In the genomic region with DNA sequence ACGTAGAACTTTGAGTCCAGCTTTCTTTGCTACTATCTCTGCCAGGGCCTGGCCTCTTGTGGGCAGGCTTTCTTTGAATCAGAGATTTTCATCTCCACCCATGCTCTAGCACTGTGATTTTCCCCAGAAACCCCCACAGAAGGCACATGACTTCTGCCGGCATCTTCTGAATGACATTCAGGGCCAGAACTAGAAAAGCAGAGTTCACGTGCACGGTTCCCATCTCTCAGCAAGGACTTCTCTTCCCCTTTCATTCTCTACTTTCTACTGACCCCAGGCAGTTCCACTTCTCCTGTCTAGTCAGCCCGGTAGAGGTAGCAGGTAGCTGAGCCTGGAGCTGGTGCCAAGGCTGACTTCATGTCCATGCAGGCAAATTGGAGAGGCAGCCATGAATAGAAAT, we compare ENCODE assay signal across 11 cellular contexts. TPM values are rescaled to one million over a fixed set of nuclear protein-coding genes. Genes with fewer than 3 reads are reported as not detected.
A peak's percentile ranks its signal among the peaks of the same experiment; 100 is the strongest.
DNase-seq lines count a peak whose midpoint lies in the region; ATAC-seq and TF ChIP-seq lines count a peak whose summit lies in the region.
"Had no signal": no experiment of that assay in that cellular context is flagged by ENCODE, and none has a peak within 500 bp of the region (broad histone marks: within the 10 kb centered on the region; RNA-seq: fewer than 3 reads in every experiment).

No MANE protein-coding gene starts in this region.

- H3K27ac ChIP-seq in CD4-positive, CD25-positive, alpha-beta regulatory T cell (ENCODE audit: insufficient read depth, low read length, poor library complexity, severe bottlenecking), result no peak overlapping the region
- no peak overlapping the region for H3K27ac ChIP-seq in vagina
- H3K27ac ChIP-seq: SJCRH30 had no signal

- intact Hi-C loops in activated T-helper 1 cell treated with anti-CD3 and anti-CD28 coated beads, Interleukin-12 subunit alpha, Interleukin-12 subunit beta, Interleukin-2, Interleukin-4 antibody, amounts not matched to agents 30 ng/mL and 10 ng/mL and 1 ng/mL, durations not matched to agents 14 hours and 24 hours and 36 hours (cut with micrococcal nuclease), result no loop called here
- intact Hi-C loops in vagina (cut with DNase I), result no loop called here

- H3K27ac Mint-ChIP-seq in CD4-positive, CD25-positive, alpha-beta regulatory T cell, result peak overlapping the region; percentile 77 to 92 (median 87)
- peak overlapping the region; percentile 69 for H3K27ac Mint-ChIP-seq in activated T-helper 1 cell treated with anti-CD3 and anti-CD28 coated beads, Interleukin-12 subunit alpha, Interleukin-12 subunit beta, Interleukin-2, Interleukin-4 antibody, amounts not matched to agents 30 ng/mL and 10 ng/mL and 1 ng/mL, durations not matched to agents 14 hours and 24 hours and 36 hours

- H3K9me3 Mint-ChIP-seq in CD4-positive, CD25-positive, alpha-beta regulatory T cell, result no peaks in the 10 kb centered on the region
- H3K9me3 Mint-ChIP-seq in activated T-helper 1 cell treated with anti-CD3 and anti-CD28 coated beads, Interleukin-12 subunit alpha, Interleukin-12 subunit beta, Interleukin-2, Interleukin-4 antibody, amounts not matched to agents 30 ng/mL and 10 ng/mL and 1 ng/mL, durations not matched to agents 14 hours and 24 hours and 36 hours, result no peaks in the 10 kb centered on the region

- TF ChIP-seq CTCF in vagina (IDR thresholded peaks at IDR 0.05), result no peak

- peak overlapping the region; percentile 37 for H3K4me3 ChIP-seq in CD4-positive, CD25-positive, alpha-beta regulatory T cell (ENCODE audit: low read depth, low read length)
- no peak overlapping the region for H3K4me3 ChIP-seq in vagina
- H3K4me3 ChIP-seq: SJCRH30 had no signal

- H3K9me3 ChIP-seq in CD4-positive, CD25-positive, alpha-beta regulatory T cell (ENCODE audit: control insufficient read depth in 2 of 2, low read length in 2 of 2), result no peaks in the 10 kb centered on the region
- H3K9me3 ChIP-seq in vagina, result no peaks in the 10 kb centered on the region
- H3K9me3 ChIP-seq: SJCRH30 had no signal

- H3K4me1 ChIP-seq in CD4-positive, CD25-positive, alpha-beta regulatory T cell (ENCODE audit: control insufficient read depth, insufficient read depth, low read length, poor library complexity, severe bottlenecking), result peaks cover 18% of the 10 kb centered on the region
- no peaks in the 10 kb centered on the region for H3K4me1 ChIP-seq in vagina
- H3K4me1 ChIP-seq: SJCRH30 had no signal

- peak in 1 of 3 donors; percentile 41 for DNase-seq in CD4-positive, CD25-positive, alpha-beta regulatory T cell
- DNase-seq in activated T-helper 1 cell treated with anti-CD3 and anti-CD28 coated beads, Interleukin-12 subunit alpha, Interleukin-12 subunit beta, Interleukin-2, Interleukin-4 antibody, amounts not matched to agents 30 ng/mL and 10 ng/mL and 1 ng/mL, durations not matched to agents 14 hours and 24 hours and 36 hours (ENCODE audit: low spot score), result no peak
- DNase-seq in vagina (ENCODE audit: extremely low spot score in 2 of 2) (no peak), GM19240 (ENCODE audit: insufficient read length, low spot score) (no peak)
- DNase-seq: NCI-H187 treated with DMSO at 0.1 percent for 48 hours, SJCRH30 had no signal

- peak; percentile 45 to 49 for ATAC-seq in CD4-positive, CD25-positive, alpha-beta regulatory T cell (ENCODE audit: low read depth in 2 of 2)
- ATAC-seq in GM18861 (IDR thresholded peaks at IDR 0.05; ENCODE audit: unreplicated experiment), result peak; percentile 50
- ATAC-seq in HG02884 (IDR thresholded peaks at IDR 0.05; ENCODE audit: unreplicated experiment), result peak; percentile 68
- ATAC-seq in HG02840 (IDR thresholded peaks at IDR 0.05; ENCODE audit: low FRiP score, unreplicated experiment), result no peak
- no peak for ATAC-seq in GM18517 (IDR thresholded peaks at IDR 0.05; ENCODE audit: unreplicated experiment)

- no peaks in the 10 kb centered on the region for H3K27me3 Mint-ChIP-seq in CD4-positive, CD25-positive, alpha-beta regulatory T cell
- H3K27me3 Mint-ChIP-seq in activated T-helper 1 cell treated with anti-CD3 and anti-CD28 coated beads, Interleukin-12 subunit alpha, Interleukin-12 subunit beta, Interleukin-2, Interleukin-4 antibody, amounts not matched to agents 30 ng/mL and 10 ng/mL and 1 ng/mL, durations not matched to agents 14 hours and 24 hours and 36 hours (ENCODE audit: insufficient read depth), result no peaks in the 10 kb centered on the region

- peaks cover 4 to 59% (median 28%) of the 10 kb centered on the region in 4 donors for H3K4me1 Mint-ChIP-seq in CD4-positive, CD25-positive, alpha-beta regulatory T cell
- H3K4me1 Mint-ChIP-seq in activated T-helper 1 cell treated with anti-CD3 and anti-CD28 coated beads, Interleukin-12 subunit alpha, Interleukin-12 subunit beta, Interleukin-2, Interleukin-4 antibody, amounts not matched to agents 30 ng/mL and 10 ng/mL and 1 ng/mL, durations not matched to agents 14 hours and 24 hours and 36 hours (ENCODE audit: low read depth), result peaks cover 76% of the 10 kb centered on the region

- peak overlapping the region in 2 of 4 donors; percentile 32 to 53 for H3K4me3 Mint-ChIP-seq in CD4-positive, CD25-positive, alpha-beta regulatory T cell
- H3K4me3 Mint-ChIP-seq in activated T-helper 1 cell treated with anti-CD3 and anti-CD28 coated beads, Interleukin-12 subunit alpha, Interleukin-12 subunit beta, Interleukin-2, Interleukin-4 antibody, amounts not matched to agents 30 ng/mL and 10 ng/mL and 1 ng/mL, durations not matched to agents 14 hours and 24 hours and 36 hours, result peak overlapping the region; percentile 23

- H3K36me3 ChIP-seq in CD4-positive, CD25-positive, alpha-beta regulatory T cell (ENCODE audit: control insufficient read depth, insufficient read depth, low read length), result peaks cover 23% of the 10 kb centered on the region
- no peaks in the 10 kb centered on the region for H3K36me3 ChIP-seq in vagina
- H3K36me3 ChIP-seq: SJCRH30 had no signal

- no peak for TF ChIP-seq POLR2A in vagina (IDR thresholded peaks at IDR 0.05)

- H3K27me3 ChIP-seq in CD4-positive, CD25-positive, alpha-beta regulatory T cell (ENCODE audit: control insufficient read depth, insufficient read depth, low read length), result no peaks in the 10 kb centered on the region
- H3K27me3 ChIP-seq in vagina, result no peaks in the 10 kb centered on the region
- H3K27me3 ChIP-seq: SJCRH30 had no signal

- H3K36me3 Mint-ChIP-seq in CD4-positive, CD25-positive, alpha-beta regulatory T cell, result peaks cover 23% of the 10 kb centered on the region
- peaks cover 51% of the 10 kb centered on the region for H3K36me3 Mint-ChIP-seq in activated T-helper 1 cell treated with anti-CD3 and anti-CD28 coated beads, Interleukin-12 subunit alpha, Interleukin-12 subunit beta, Interleukin-2, Interleukin-4 antibody, amounts not matched to agents 30 ng/mL and 10 ng/mL and 1 ng/mL, durations not matched to agents 14 hours and 24 hours and 36 hours (ENCODE audit: low read depth)

RNA-seq across cellular contexts. Expression of gene BATF, which starts 26.9 kb away (rescaled TPM):
- 50.7 TPM for total RNA-seq in CD4-positive, CD25-positive, alpha-beta regulatory T cell
- 100 to 1,000 TPM in 3 of 4 donors, 10 to 100 TPM in 1; 86.8 to 119 (median 109) TPM for polyA plus RNA-seq in CD4-positive, CD25-positive, alpha-beta regulatory T cell
- total RNA-seq in activated T-helper 1 cell treated with anti-CD3 and anti-CD28 coated beads, Interleukin-12 subunit alpha, Interleukin-12 subunit beta, Interleukin-2, Interleukin-4 antibody, amounts not matched to agents 30 ng/mL and 10 ng/mL and 1 ng/mL, durations not matched to agents 14 hours and 24 hours and 36 hours, result 213 and 214 TPM in 2 replicates
- total RNA-seq in vagina, result 12.0 TPM
- total RNA-seq: SJCRH30 had no signal
- polyA plus RNA-seq: neural cell had no signal

RNA-seq across cellular contexts. Expression of gene FLVCR2, which starts 29.3 kb away (rescaled TPM):
- total RNA-seq in CD4-positive, CD25-positive, alpha-beta regulatory T cell, result 5.4 TPM
- polyA plus RNA-seq in CD4-positive, CD25-positive, alpha-beta regulatory T cell, result 1 to 10 TPM; 4.4 to 7.7 (median 6.0) TPM
- 2.5 and 2.9 TPM in 2 replicates for total RNA-seq in activated T-helper 1 cell treated with anti-CD3 and anti-CD28 coated beads, Interleukin-12 subunit alpha, Interleukin-12 subunit beta, Interleukin-2, Interleukin-4 antibody, amounts not matched to agents 30 ng/mL and 10 ng/mL and 1 ng/mL, durations not matched to agents 14 hours and 24 hours and 36 hours
- total RNA-seq in vagina, result 3.7 TPM
- polyA plus RNA-seq: neural cell had no signal

Comparison
In these comparisons a context has a peak if more than half of its experiments do, and no peak if none do; other contexts are left out.
1. ATAC-seq: peak in CD4-positive, CD25-positive, alpha-beta regulatory T cell (2 of 2), GM18861 (single experiment) and HG02884 (single experiment); none in HG02840 (single experiment) and GM18517 (single experiment).